8 cellular contexts compared by ENCODE assay signal in the genomic region with DNA sequence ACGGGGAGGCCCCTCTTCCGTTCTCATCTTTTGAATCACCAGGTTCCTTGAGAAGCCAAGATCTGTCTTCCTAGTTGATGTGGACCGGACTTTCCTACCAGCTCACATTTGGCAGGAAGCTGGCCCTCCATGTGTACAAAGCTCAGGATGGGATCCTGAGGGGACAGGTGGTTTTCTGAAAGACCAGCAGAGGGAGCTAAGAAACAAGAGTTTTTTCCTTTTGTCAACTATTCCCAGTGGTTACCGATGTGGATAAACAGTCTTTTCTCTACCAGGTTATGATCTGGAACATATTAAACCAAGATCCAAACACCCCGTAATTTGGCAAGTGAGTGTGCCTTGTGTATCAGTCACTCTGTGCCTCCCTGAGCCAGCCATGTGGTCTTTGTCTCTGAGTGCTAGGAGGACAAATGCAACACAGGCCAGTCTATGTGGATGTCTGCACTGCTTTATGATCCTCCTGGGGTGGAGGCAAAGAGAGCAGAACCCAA. TPM values are rescaled to one million over a fixed set of nuclear protein-coding genes. Genes with fewer than 3 reads are reported as not detected.
DNase-seq lines count a peak whose midpoint lies in the region; ATAC-seq and TF ChIP-seq lines count a peak whose summit lies in the region.

No MANE protein-coding gene starts in this region.

- no peaks in the 10 kb centered on the region for H4K20me1 ChIP-seq in PC-3 (ENCODE audit: low read length)

- peak overlapping the region; percentile 44 for H3K4me2 ChIP-seq in PC-3 (ENCODE audit: low read length)

- CTCF ChIA-PET in PC-3 (lab: Charles Lee) = interaction anchor here (0.6 to 2.4 kb wide), 11 partner anchors 12 to 246 kb away, joined by 3 to 19 read pairs (median 5); a partner anchor contains a TSS

- H3K4me1 ChIP-seq in PC-3 (ENCODE audit: insufficient read depth, low read length) (no peaks in the 10 kb centered on the region; the same call in 1 of the 2 replicates), lower lobe of right lung (no peaks in the 10 kb centered on the region)

- H3K79me2 ChIP-seq in PC-3 (ENCODE audit: low read length) = no peaks in the 10 kb centered on the region

- H3K27me3 ChIP-seq in PC-3 (ENCODE audit: low read length) (peaks cover 14% of the 10 kb centered on the region; the same call in 1 of the 2 replicates), lower lobe of right lung (ENCODE audit: low read depth) (no peaks in the 10 kb centered on the region)

- POLR2A ChIA-PET in PC-3 (lab: Charles Lee; ENCODE audit: unreplicated experiment) = interaction anchor here (0.6 to 0.7 kb wide), 2 partner anchors 114 to 313 kb away, joined by 3 to 4 read pairs; no protein-coding TSS in a partner anchor

- intact Hi-C loops in natural killer cell (cut with micrococcal nuclease) (loop anchor here (1.0 kb wide), 1 partner anchor 216 kb away; no protein-coding TSS in a partner anchor), PC-3 (cut with micrococcal nuclease) (loop anchor here (1.0 kb wide), 1 partner anchor 200 kb away; no protein-coding TSS in a partner anchor), lower lobe of right lung (cut with DNase I) (no loop called here)

- no peak overlapping the region for H3K9ac ChIP-seq in PC-3 (ENCODE audit: low read length)

- no peaks in the 10 kb centered on the region for H3K36me3 Mint-ChIP-seq in natural killer cell
- no peaks in the 10 kb centered on the region for H3K36me3 Mint-ChIP-seq in natural killer cell treated with Interleukin-12 subunit alpha and Interleukin-12 subunit beta and Interleukin-15 and Interleukin-18, amount 100 ng/mL, for 72 hours

- ATAC-seq in natural killer cell = no peak
- no peak for ATAC-seq in natural killer cell treated with Interleukin-12 subunit alpha and Interleukin-12 subunit beta and Interleukin-15 and Interleukin-18, amount 100 ng/mL, for 72 hours
- peak; percentile 88 for ATAC-seq in PC-3
- ATAC-seq in lower lobe of right lung = peak; percentile 62 to 70

- H3K27ac ChIP-seq in PC-3 (ENCODE audit: low read length) = no peak overlapping the region
- no peak overlapping the region for H3K27ac ChIP-seq in lower lobe of right lung

- no peaks in the 10 kb centered on the region for H3K9me3 ChIP-seq in PC-3 (ENCODE audit: low read length)
- no peaks in the 10 kb centered on the region for H3K9me3 ChIP-seq in lower lobe of right lung

- no TSS peak for BruUV-seq in PC-3 (replicated peaks; lab: Mats Ljungman, UMichigan)

- DNase-seq in natural killer cell (no peak), KBM-7 (peak; percentile 82), PC-3 (peak; percentile 79), choroid plexus epithelial cell (ENCODE audit: low read depth) (peak; percentile 67), lower lobe of right lung (no peak), GOT3 (lab: John Stamatoyannopoulos, UW) (no peak), NK-92 (lab: John Stamatoyannopoulos, UW; ENCODE audit: unreplicated experiment) (no peak)
- DNase-seq in natural killer cell treated with Interleukin-12 subunit alpha and Interleukin-12 subunit beta and Interleukin-15 and Interleukin-18, amount 100 ng/mL, for 72 hours (ENCODE audit: low spot score) = no peak

- no peak overlapping the region for H3K27ac Mint-ChIP-seq in natural killer cell
- H3K27ac Mint-ChIP-seq in natural killer cell treated with Interleukin-12 subunit alpha and Interleukin-12 subunit beta and Interleukin-15 and Interleukin-18, amount 100 ng/mL, for 72 hours = peak overlapping the region in 1 of 2 donors; percentile 50

- no peaks in the 10 kb centered on the region for H3F3A ChIP-seq in PC-3 (ENCODE audit: low read length, unreplicated experiment)

- no peaks in the 10 kb centered on the region for H3K36me3 ChIP-seq in PC-3 (ENCODE audit: low read depth, low read length)
- H3K36me3 ChIP-seq in lower lobe of right lung = no peaks in the 10 kb centered on the region

- H3K9me2 ChIP-seq in PC-3 (replicated peaks; ENCODE audit: low read length) = no peaks in the 10 kb centered on the region

- in situ Hi-C loops in KBM-7 (cut with MboI; ENCODE audit: low pct_unique_long_range_greater_than_20kb, low sequenced_read_pairs) = no loop called here

- peak overlapping the region; percentile 7; the same call in 1 of the 2 replicates for H3K4me3 ChIP-seq in PC-3 (ENCODE audit: low read length)
- H3K4me3 ChIP-seq in choroid plexus epithelial cell (ENCODE audit: low read depth, low read length) = no peak overlapping the region
- no peak overlapping the region for H3K4me3 ChIP-seq in lower lobe of right lung

- no peak overlapping the region for H3K4me3 Mint-ChIP-seq in natural killer cell
- H3K4me3 Mint-ChIP-seq in natural killer cell treated with Interleukin-12 subunit alpha and Interleukin-12 subunit beta and Interleukin-15 and Interleukin-18, amount 100 ng/mL, for 72 hours = no peak overlapping the region

- H3K27me3 Mint-ChIP-seq in natural killer cell (ENCODE audit: low read depth in 2 of 2) = peaks cover 52 to 71% of the 10 kb centered on the region in 2 donors
- H3K27me3 Mint-ChIP-seq in natural killer cell treated with Interleukin-12 subunit alpha and Interleukin-12 subunit beta and Interleukin-15 and Interleukin-18, amount 100 ng/mL, for 72 hours = peaks cover 53 to 60% of the 10 kb centered on the region in 2 donors

- no peaks in the 10 kb centered on the region for H3K4me1 Mint-ChIP-seq in natural killer cell
- H3K4me1 Mint-ChIP-seq in natural killer cell treated with Interleukin-12 subunit alpha and Interleukin-12 subunit beta and Interleukin-15 and Interleukin-18, amount 100 ng/mL, for 72 hours (ENCODE audit: low read depth in 2 of 2) = peaks cover 8 to 16% of the 10 kb centered on the region in 2 donors

- TF ChIP-seq CTCF in natural killer cell (IDR thresholded peaks at IDR 0.05) (peak; percentile 75), PC-3 (conservative IDR thresholded peaks at IDR 0.05; ENCODE audit: low read depth, low read length) (peak; percentile 85), choroid plexus epithelial cell (conservative IDR thresholded peaks at IDR 0.05; ENCODE audit: low read depth, low read length) (peak; percentile 84), lower lobe of right lung (IDR thresholded peaks at IDR 0.05) (peak; percentile 73)

- H3K9me3 Mint-ChIP-seq in natural killer cell = no peaks in the 10 kb centered on the region
- H3K9me3 Mint-ChIP-seq in natural killer cell treated with Interleukin-12 subunit alpha and Interleukin-12 subunit beta and Interleukin-15 and Interleukin-18, amount 100 ng/mL, for 72 hours = no peaks in the 10 kb centered on the region

- H2AFZ ChIP-seq in PC-3 (ENCODE audit: low read length) = peak overlapping the region; percentile 49

RNA-seq across cellular contexts. Expression of a gene that starts 25.1 kb away (rescaled TPM):
- total RNA-seq in natural killer cell (100 to 1,000 TPM; 122 to 180 (median 155) TPM), PC-3 (2014; rRNA removed) (not detected in 2 replicates), lower lobe of right lung (48.5 TPM)
- total RNA-seq in natural killer cell treated with Interleukin-12 subunit alpha and Interleukin-12 subunit beta and Interleukin-15 and Interleukin-18, amount 100 ng/mL, for 72 hours = 100 to 1,000 TPM; 121 to 170 TPM

Comparison
In these comparisons a context has a peak if more than half of its experiments do, and no peak if none do; other contexts are left out.
1. ATAC-seq: peak in PC-3 (single experiment) and lower lobe of right lung (2 of 2); none in natural killer cell (0 of 3) and natural killer cell treated with Interleukin-12 subunit alpha and Interleukin-12 subunit beta and Interleukin-15 and Interleukin-18, amount 100 ng/mL, for 72 hours (0 of 2).
2. DNase-seq: peak in KBM-7 (single experiment), PC-3 (single experiment) and choroid plexus epithelial cell (single experiment); none in natural killer cell (single experiment), natural killer cell treated with Interleukin-12 subunit alpha and Interleukin-12 subunit beta and Interleukin-15 and Interleukin-18, amount 100 ng/mL, for 72 hours (single experiment), lower lobe of right lung (single experiment), GOT3 (single experiment) and NK-92 (single experiment).
3. RNA of a gene that starts 25.1 kb away (total RNA-seq): 121 to 170 TPM in natural killer cell treated with Interleukin-12 subunit alpha and Interleukin-12 subunit beta and Interleukin-15 and Interleukin-18, amount 100 ng/mL, for 72 hours, 122 to 180 TPM in natural killer cell and 48.5 TPM in lower lobe of right lung (single experiment); not detected in PC-3; every median in the first group is over 10 times any median in the second.
4. Peak in every context shown above with its lines, with median percentiles within 50 percentile points of each other: CTCF ChIP-seq.